8 cellular contexts compared by ENCODE assay signal in the genomic region with DNA sequence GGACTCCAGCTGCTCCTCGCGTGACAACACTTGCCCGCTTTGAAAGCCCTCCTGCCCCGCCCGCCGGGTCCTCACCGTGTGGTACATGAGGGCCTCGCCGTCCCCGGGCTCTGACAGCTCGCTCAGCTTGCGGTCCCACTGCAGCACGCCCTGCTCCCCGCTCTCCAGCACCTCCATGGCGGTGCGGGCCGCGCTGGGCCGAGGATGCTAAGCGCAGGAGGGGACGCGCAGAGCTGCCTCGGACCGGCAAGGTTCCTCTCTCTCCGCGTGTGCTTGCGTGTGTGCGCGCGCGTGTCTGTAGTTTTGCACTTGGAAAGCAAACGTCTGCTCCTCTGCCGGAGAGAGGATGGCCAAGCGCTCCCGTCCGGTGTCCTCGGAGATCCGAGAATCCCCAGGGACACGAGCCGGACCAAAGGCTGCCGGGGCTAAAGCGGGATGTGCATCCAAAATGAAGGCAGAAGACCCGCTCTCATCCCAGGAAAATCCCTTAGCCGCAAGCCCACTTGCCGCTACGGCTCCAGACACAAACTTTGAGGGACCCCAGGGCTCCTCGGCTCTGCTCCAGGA. TPM values are rescaled to one million over a fixed set of nuclear protein-coding genes. Genes with fewer than 3 reads are reported as not detected.
A peak's percentile ranks its signal among the peaks of the same experiment; 100 is the strongest.
DNase-seq lines count a peak whose midpoint lies in the region; ATAC-seq and TF ChIP-seq lines count a peak whose summit lies in the region.

CREB3L2 (minus strand) TSS at position 558 of the 567 bp plus-strand sequence; CDS start at position 177, 381 bp downstream.

- peak; percentile 10 to 17 for DNase-seq in NOMO-1 (lab: John Stamatoyannopoulos, UW; ENCODE audit: unreplicated experiment in 2 of 2)
- no peak for DNase-seq in NOMO-1 treated with DMSO at 0.1 percent for 48 hours (lab: John Stamatoyannopoulos, UW; ENCODE audit: unreplicated experiment)
- DNase-seq in PC-9: peak; percentile 62 to 64
- peak; percentile 58 for DNase-seq in activated T-helper 1 cell treated with anti-CD3 and anti-CD28 coated beads, Interleukin-12 subunit alpha, Interleukin-12 subunit beta, Interleukin-2, Interleukin-4 antibody, amounts not matched to agents 30 ng/mL and 10 ng/mL and 1 ng/mL, durations not matched to agents 14 hours and 24 hours and 36 hours (ENCODE audit: low spot score)
- DNase-seq in fibroblast of peridontal ligament (ENCODE audit: extremely low read depth): peak; percentile 63
- peak; percentile 87 for DNase-seq in neural progenitor cell (ENCODE audit: low spot score)
- peak in 38 of 49 donors; percentile 48 to 85 (median 68) for DNase-seq in substantia nigra (lab: John Stamatoyannopoulos, UW)

- H3K79me2 ChIP-seq in PC-9 (ENCODE audit: low read depth): peaks cover 51% of the 10 kb centered on the region
- peaks cover 50% of the 10 kb centered on the region for H3K79me2 ChIP-seq in neural progenitor cell (ENCODE audit: low read depth)

- H2AFZ ChIP-seq in PC-9 (peak within 1 kb of the TSS; percentile 92), neural progenitor cell (replicated peaks) (peak within 1 kb of the TSS; percentile 86)

- H3K27ac Mint-ChIP-seq in activated T-helper 1 cell treated with anti-CD3 and anti-CD28 coated beads, Interleukin-12 subunit alpha, Interleukin-12 subunit beta, Interleukin-2, Interleukin-4 antibody, amounts not matched to agents 30 ng/mL and 10 ng/mL and 1 ng/mL, durations not matched to agents 14 hours and 24 hours and 36 hours: peak within 1 kb of the TSS; percentile 92
- H3K27ac Mint-ChIP-seq in neural progenitor cell: peak within 1 kb of the TSS; percentile 87

- H3K4me3 Mint-ChIP-seq in activated T-helper 1 cell treated with anti-CD3 and anti-CD28 coated beads, Interleukin-12 subunit alpha, Interleukin-12 subunit beta, Interleukin-2, Interleukin-4 antibody, amounts not matched to agents 30 ng/mL and 10 ng/mL and 1 ng/mL, durations not matched to agents 14 hours and 24 hours and 36 hours: peak within 1 kb of the TSS; percentile 94
- peak within 1 kb of the TSS; percentile 96 for H3K4me3 Mint-ChIP-seq in neural progenitor cell

- CTCF ChIA-PET in PC-9 (lab: Charles Lee): interaction anchor here (0.6 to 1.3 kb wide), 4 partner anchors 22 to 97 kb away, joined by 3 to 5 read pairs (median 3); no protein-coding TSS in a partner anchor

- POLR2A ChIA-PET in PC-9 (lab: Charles Lee; ENCODE audit: unreplicated experiment): interaction anchor here (0.5 to 1.0 kb wide), 3 partner anchors 48 to 1895 kb away, joined by 3 to 4 read pairs (median 3); no protein-coding TSS in a partner anchor

- H3K4me2 ChIP-seq in PC-9 (peak within 1 kb of the TSS; percentile 88), neural progenitor cell (peak within 1 kb of the TSS; percentile 92)

- peak within 1 kb of the TSS; percentile 69 for H3K9ac ChIP-seq in neural progenitor cell

- H3K4me1 ChIP-seq in PC-9 (replicated peaks; ENCODE audit: insufficient read depth): peaks cover 33% of the 10 kb centered on the region
- H3K4me1 ChIP-seq in neural progenitor cell: peaks cover 12% of the 10 kb centered on the region

- H3K27ac ChIP-seq in PC-9 (peak within 1 kb of the TSS; percentile 58), neural progenitor cell (peak within 1 kb of the TSS; percentile 83), substantia nigra (ENCODE audit: low read depth, low read length, poor library complexity, severe bottlenecking) (peak within 1 kb of the TSS; percentile 94)

- no peaks in the 10 kb centered on the region for H3K27me3 Mint-ChIP-seq in activated T-helper 1 cell treated with anti-CD3 and anti-CD28 coated beads, Interleukin-12 subunit alpha, Interleukin-12 subunit beta, Interleukin-2, Interleukin-4 antibody, amounts not matched to agents 30 ng/mL and 10 ng/mL and 1 ng/mL, durations not matched to agents 14 hours and 24 hours and 36 hours (ENCODE audit: insufficient read depth)
- H3K27me3 Mint-ChIP-seq in neural progenitor cell (ENCODE audit: insufficient read depth, low read depth): no peaks in the 10 kb centered on the region

- H3K9me2 ChIP-seq in PC-9 (ENCODE audit: insufficient read depth): no peaks in the 10 kb centered on the region

- H3K27me3 ChIP-seq in PC-9 (ENCODE audit: insufficient read depth, low read depth) (no peaks in the 10 kb centered on the region), neural progenitor cell (no peaks in the 10 kb centered on the region)

- peak; percentile 27 for ATAC-seq in HG03097 (IDR thresholded peaks at IDR 0.05; ENCODE audit: low FRiP score, unreplicated experiment)

- H4K20me1 ChIP-seq in PC-9 (ENCODE audit: insufficient read depth): peaks cover 5% of the 10 kb centered on the region
- peaks cover 11% of the 10 kb centered on the region for H4K20me1 ChIP-seq in neural progenitor cell (ENCODE audit: low read depth)

- H3K4me3 ChIP-seq in PC-9: peak within 1 kb of the TSS; percentile 75
- H3K4me3 ChIP-seq in neural progenitor cell: peak within 1 kb of the TSS; percentile 93

- H3F3A ChIP-seq in PC-9 (ENCODE audit: insufficient read depth, low read depth) (no peaks in the 10 kb centered on the region), neural progenitor cell (ENCODE audit: low read depth) (peaks cover 15% of the 10 kb centered on the region)

- TF ChIP-seq CTCF in PC-9 (conservative IDR thresholded peaks at IDR 0.05) (no peak), neural progenitor cell (IDR thresholded peaks at IDR 0.05) (no peak)

- H3K36me3 Mint-ChIP-seq in activated T-helper 1 cell treated with anti-CD3 and anti-CD28 coated beads, Interleukin-12 subunit alpha, Interleukin-12 subunit beta, Interleukin-2, Interleukin-4 antibody, amounts not matched to agents 30 ng/mL and 10 ng/mL and 1 ng/mL, durations not matched to agents 14 hours and 24 hours and 36 hours (ENCODE audit: low read depth): peaks cover 19% of the 10 kb centered on the region
- H3K36me3 Mint-ChIP-seq in neural progenitor cell: peaks cover 11% of the 10 kb centered on the region

- intact Hi-C loops in PC-9 (cut with micrococcal nuclease; ENCODE audit: unreplicated experiment): loop anchor here (1.0 to 10.0 kb wide), 4 partner anchors 23 to 1073 kb away; no protein-coding TSS in a partner anchor
- intact Hi-C loops in activated T-helper 1 cell treated with anti-CD3 and anti-CD28 coated beads, Interleukin-12 subunit alpha, Interleukin-12 subunit beta, Interleukin-2, Interleukin-4 antibody, amounts not matched to agents 30 ng/mL and 10 ng/mL and 1 ng/mL, durations not matched to agents 14 hours and 24 hours and 36 hours (cut with micrococcal nuclease): loop anchor here (1.0 to 10.0 kb wide), 8 partner anchors 8 to 1339 kb away; no protein-coding TSS in a partner anchor

- no peaks in the 10 kb centered on the region for H3K9me3 Mint-ChIP-seq in activated T-helper 1 cell treated with anti-CD3 and anti-CD28 coated beads, Interleukin-12 subunit alpha, Interleukin-12 subunit beta, Interleukin-2, Interleukin-4 antibody, amounts not matched to agents 30 ng/mL and 10 ng/mL and 1 ng/mL, durations not matched to agents 14 hours and 24 hours and 36 hours
- no peaks in the 10 kb centered on the region for H3K9me3 Mint-ChIP-seq in neural progenitor cell

- H3K36me3 ChIP-seq in PC-9 (ENCODE audit: low read depth) (no peaks in the 10 kb centered on the region), neural progenitor cell (no peaks in the 10 kb centered on the region)

- BruUV-seq in PC-9 (replicated peaks; lab: Mats Ljungman, UMichigan): TSS peak; percentile 56

- H3K9me3 ChIP-seq in PC-9 (ENCODE audit: insufficient read depth, low read depth) (no peaks in the 10 kb centered on the region), neural progenitor cell (ENCODE audit: low read depth) (no peaks in the 10 kb centered on the region)

- peaks cover 44% of the 10 kb centered on the region for H3K4me1 Mint-ChIP-seq in activated T-helper 1 cell treated with anti-CD3 and anti-CD28 coated beads, Interleukin-12 subunit alpha, Interleukin-12 subunit beta, Interleukin-2, Interleukin-4 antibody, amounts not matched to agents 30 ng/mL and 10 ng/mL and 1 ng/mL, durations not matched to agents 14 hours and 24 hours and 36 hours (ENCODE audit: low read depth)
- H3K4me1 Mint-ChIP-seq in neural progenitor cell: peaks cover 26% of the 10 kb centered on the region

RNA-seq across cellular contexts. Expression of gene CREB3L2, which starts in this region (rescaled TPM):
- total RNA-seq in PC-9 (2021) (41.2 and 41.9 TPM in 2 replicates), neural progenitor cell (ENCODE audit: low replicate concordance) (9.9 and 10.7 TPM in 2 replicates)
- total RNA-seq in activated T-helper 1 cell treated with anti-CD3 and anti-CD28 coated beads, Interleukin-12 subunit alpha, Interleukin-12 subunit beta, Interleukin-2, Interleukin-4 antibody, amounts not matched to agents 30 ng/mL and 10 ng/mL and 1 ng/mL, durations not matched to agents 14 hours and 24 hours and 36 hours: 61.6 and 61.8 TPM in 2 replicates
